25 cellular contexts compared by ENCODE assay signal in the genomic region with DNA sequence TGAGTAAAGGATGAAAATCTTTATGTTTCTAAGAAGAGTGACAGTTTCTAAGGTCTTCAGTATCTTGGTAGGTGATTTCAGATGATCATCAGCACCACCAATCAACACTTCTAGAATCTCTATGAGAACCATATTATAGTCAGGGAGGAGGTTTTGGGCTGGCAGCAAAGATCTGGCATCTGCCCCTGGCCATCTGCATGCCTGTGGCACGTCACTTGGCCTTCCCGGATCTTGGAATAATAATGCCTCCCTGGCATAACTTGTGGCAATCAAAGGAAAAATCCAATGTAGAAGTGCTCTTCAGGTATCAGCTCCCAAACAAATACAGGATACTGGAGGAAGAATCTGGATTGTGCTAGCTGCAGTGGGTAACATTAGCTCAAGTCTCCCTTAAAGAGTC. TPM values are rescaled to one million over a fixed set of nuclear protein-coding genes. Genes with fewer than 3 reads are reported as not detected.
"Had no signal": no experiment of that assay in that cellular context is flagged by ENCODE, and none has a peak within 500 bp of the region (broad histone marks: within the 10 kb centered on the region; RNA-seq: fewer than 3 reads in every experiment).

No MANE protein-coding gene starts in this region.

- ATAC-seq: activated CD4-positive, CD25-positive, alpha-beta regulatory T cell treated with anti-CD3 and anti-CD28 coated beads, Interleukin-2, amount 50 U/mL, for 24 hours; activated CD8-positive, alpha-beta T cell treated with anti-CD3 and anti-CD28 coated beads for 36 hours; activated T-cell treated with anti-CD3 and anti-CD28 coated beads, Interleukin-2, amount 50 U/mL, for 4 hours; activated T-helper 17 cell treated with anti-CD3 and anti-CD28 coated beads, Interleukin-2, amount 50 U/mL, for 72 hours; effector memory CD8-positive, alpha-beta T cell; gastroesophageal sphincter; heart right ventricle; T-helper 17 cell had no signal

- DNase-seq: activated B cell treated with CpG ODN at 0.5 μM for 24 hours; activated CD4-positive, alpha-beta T cell treated with anti-CD3 and anti-CD28 coated beads for 48 hours; activated CD4-positive, alpha-beta T cell treated with anti-CD3 and anti-CD28 coated beads, Interleukin-2, amount 50 U/mL, for 1 hour; activated CD4-positive, alpha-beta T cell treated with anti-CD3 and anti-CD28 coated beads, Interleukin-2, amount 50 U/mL, for 48 hours; activated CD8-positive, alpha-beta memory T cell treated with anti-CD3 and anti-CD28 coated beads for 24 hours; activated CD8-positive, alpha-beta T cell treated with anti-CD3 and anti-CD28 coated beads for 36 hours; activated effector memory CD4-positive, alpha-beta T cell treated with Interleukin-2 at 50 U/mL for 16 hours; activated gamma-delta T cell treated with Interleukin-2 at 50 U/mL for 16 hours; activated naive CD4-positive, alpha-beta T cell treated with anti-CD3 and anti-CD28 coated beads, Interleukin-2, amount 50 U/mL, for 16 hours; activated naive CD4-positive, alpha-beta T cell treated with Interleukin-2 at 50 U/mL for 16 hours; activated T-cell treated with anti-CD3 and anti-CD28 coated beads, Interleukin-2, amount 50 U/mL, for 4 hours; amniotic stem cell; anterior cingulate cortex; brain microvascular endothelial cell; effector memory CD8-positive, alpha-beta T cell; esophagus squamous epithelium; foreskin melanocyte; heart right ventricle; T-helper 17 cell; T1000; WERI-Rb-1 had no signal

RNA-seq across cellular contexts. Expression of a gene that starts 57.3 kb away (rescaled TPM):
- total RNA-seq: activated B cell treated with CpG ODN at 0.5 μM for 24 hours, glomerular endothelial cell, T-helper 17 cell had no signal
